In genomic region chr21:34808569-34809204, GRCh38 we compare ENCODE assay signal across 9 cellular contexts.
DNase-seq lines count a peak whose midpoint lies in the region; ATAC-seq and TF ChIP-seq lines count a peak whose summit lies in the region.
"Had no signal": no experiment of that assay in that cellular context is flagged by ENCODE, and none has a peak within 500 bp of the region (broad histone marks: within the 10 kb centered on the region; RNA-seq: fewer than 3 reads in every experiment).

No MANE protein-coding gene starts in this region.

- H3K4me3 ChIP-seq in upper lobe of left lung: no peak overlapping the region

- ATAC-seq in upper lobe of left lung (ENCODE audit: low FRiP score in 2 of 2): peak; percentile 12 to 43

- no peak for TF ChIP-seq POLR2A in upper lobe of left lung (IDR thresholded peaks at IDR 0.05)

- 54 to 67% methylated on average over 4 to 7 of the region's 7 CpGs for WGBS in upper lobe of left lung, 2 donors

- H3K27ac ChIP-seq in upper lobe of left lung: peak overlapping the region; percentile 9 to 80 (median 66)

- H3K4me1 Mint-ChIP-seq in activated naive CD4-positive, alpha-beta T cell treated with anti-CD3 and anti-CD28 coated beads for 36 hours (ENCODE audit: low read depth): peaks cover 94% of the 10 kb centered on the region
- peaks cover 85% of the 10 kb centered on the region for H3K4me1 Mint-ChIP-seq in activated T-helper 2 cell treated with anti-CD3 and anti-CD28 coated beads, Interferon-gamma antibody, Interleukin-2, Interleukin-4, amounts not matched to agents 10 μg/mL and 5 μg/mL and 100 μg/mL, durations not matched to agents 14 hours and 24 hours and 36 hours (ENCODE audit: low read depth)

- intact Hi-C loops in activated naive CD4-positive, alpha-beta T cell treated with anti-CD3 and anti-CD28 coated beads for 36 hours (cut with micrococcal nuclease): loop anchor here (2.0 to 10.0 kb wide), 5 partner anchors 26 to 416 kb away; no protein-coding TSS in a partner anchor
- intact Hi-C loops in activated T-helper 2 cell treated with anti-CD3 and anti-CD28 coated beads, Interferon-gamma antibody, Interleukin-2, Interleukin-4, amounts not matched to agents 10 μg/mL and 5 μg/mL and 100 μg/mL, durations not matched to agents 14 hours and 24 hours and 36 hours (cut with micrococcal nuclease): loop anchor here (1.0 to 10.0 kb wide), 4 partner anchors 36 to 239 kb away; partner anchors contain the start of gene RUNX1

- peaks cover 0 to 7% (median 3%) of the 10 kb centered on the region in 4 donors for H3K36me3 ChIP-seq in upper lobe of left lung

- H3K9me3 ChIP-seq in upper lobe of left lung: no peaks in the 10 kb centered on the region

- H3K9me3 Mint-ChIP-seq in activated naive CD4-positive, alpha-beta T cell treated with anti-CD3 and anti-CD28 coated beads for 36 hours: peaks cover 8% of the 10 kb centered on the region
- peaks cover 12% of the 10 kb centered on the region for H3K9me3 Mint-ChIP-seq in activated T-helper 2 cell treated with anti-CD3 and anti-CD28 coated beads, Interferon-gamma antibody, Interleukin-2, Interleukin-4, amounts not matched to agents 10 μg/mL and 5 μg/mL and 100 μg/mL, durations not matched to agents 14 hours and 24 hours and 36 hours

- TF ChIP-seq CTCF in upper lobe of left lung (IDR thresholded peaks at IDR 0.05): no peak

- DNase-seq in activated naive CD4-positive, alpha-beta T cell treated with anti-CD3 and anti-CD28 coated beads for 36 hours: no peak
- DNase-seq in activated naive CD4-positive, alpha-beta T cell (lab: John Stamatoyannopoulos, UW): no peak
- DNase-seq in activated T-helper 2 cell treated with anti-CD3 and anti-CD28 coated beads, Interferon-gamma antibody, Interleukin-2, Interleukin-4, amounts not matched to agents 10 μg/mL and 5 μg/mL and 100 μg/mL, durations not matched to agents 14 hours and 24 hours and 36 hours (ENCODE audit: low spot score): no peak
- DNase-seq in iris pigment epithelial cell (ENCODE audit: low read depth) (peak; percentile 90), upper lobe of left lung (no peak), DMS79 treated with DMSO at 0.1 percent for 48 hours (lab: John Stamatoyannopoulos, UW) (no peak), activated gamma-delta T cell treated with Interleukin-2 at 50 U/mL for 16 hours (no peak)
- DNase-seq in stimulated activated naive CD4-positive, alpha-beta T cell (lab: John Stamatoyannopoulos, UW): no peak

- no peak for TF ChIP-seq EP300 in upper lobe of left lung (IDR thresholded peaks at IDR 0.05)

- H3K36me3 Mint-ChIP-seq in activated naive CD4-positive, alpha-beta T cell treated with anti-CD3 and anti-CD28 coated beads for 36 hours (ENCODE audit: low read depth): peaks cover 68% of the 10 kb centered on the region
- H3K36me3 Mint-ChIP-seq in activated T-helper 2 cell treated with anti-CD3 and anti-CD28 coated beads, Interferon-gamma antibody, Interleukin-2, Interleukin-4, amounts not matched to agents 10 μg/mL and 5 μg/mL and 100 μg/mL, durations not matched to agents 14 hours and 24 hours and 36 hours (ENCODE audit: low read depth): peaks cover 99% of the 10 kb centered on the region

- peaks cover 2 to 31% (median 16%) of the 10 kb centered on the region in 4 donors for H3K4me1 ChIP-seq in upper lobe of left lung

- no peaks in the 10 kb centered on the region for H3K27me3 Mint-ChIP-seq in activated naive CD4-positive, alpha-beta T cell treated with anti-CD3 and anti-CD28 coated beads for 36 hours (ENCODE audit: low read depth)
- H3K27me3 Mint-ChIP-seq in activated T-helper 2 cell treated with anti-CD3 and anti-CD28 coated beads, Interferon-gamma antibody, Interleukin-2, Interleukin-4, amounts not matched to agents 10 μg/mL and 5 μg/mL and 100 μg/mL, durations not matched to agents 14 hours and 24 hours and 36 hours (ENCODE audit: low read depth): no peaks in the 10 kb centered on the region

- no peaks in the 10 kb centered on the region for H3K27me3 ChIP-seq in upper lobe of left lung

- no peak overlapping the region for H3K4me3 Mint-ChIP-seq in activated naive CD4-positive, alpha-beta T cell treated with anti-CD3 and anti-CD28 coated beads for 36 hours
- H3K4me3 Mint-ChIP-seq in activated T-helper 2 cell treated with anti-CD3 and anti-CD28 coated beads, Interferon-gamma antibody, Interleukin-2, Interleukin-4, amounts not matched to agents 10 μg/mL and 5 μg/mL and 100 μg/mL, durations not matched to agents 14 hours and 24 hours and 36 hours (ENCODE audit: low read depth): no peak overlapping the region
- H3K4me3 Mint-ChIP-seq: nephron had no signal

- H3K27ac Mint-ChIP-seq in activated naive CD4-positive, alpha-beta T cell treated with anti-CD3 and anti-CD28 coated beads for 36 hours: peak overlapping the region; percentile 91
- H3K27ac Mint-ChIP-seq in activated T-helper 2 cell treated with anti-CD3 and anti-CD28 coated beads, Interferon-gamma antibody, Interleukin-2, Interleukin-4, amounts not matched to agents 10 μg/mL and 5 μg/mL and 100 μg/mL, durations not matched to agents 14 hours and 24 hours and 36 hours: peak overlapping the region; percentile 89
- H3K27ac Mint-ChIP-seq: nephron had no signal

- CTCF ChIA-PET in activated naive CD4-positive, alpha-beta T cell treated with anti-CD3 and anti-CD28 coated beads for 36 hours (lab: Charles Lee): no interaction called here
